1 cellular context compared by ENCODE assay signal in the genomic region with DNA sequence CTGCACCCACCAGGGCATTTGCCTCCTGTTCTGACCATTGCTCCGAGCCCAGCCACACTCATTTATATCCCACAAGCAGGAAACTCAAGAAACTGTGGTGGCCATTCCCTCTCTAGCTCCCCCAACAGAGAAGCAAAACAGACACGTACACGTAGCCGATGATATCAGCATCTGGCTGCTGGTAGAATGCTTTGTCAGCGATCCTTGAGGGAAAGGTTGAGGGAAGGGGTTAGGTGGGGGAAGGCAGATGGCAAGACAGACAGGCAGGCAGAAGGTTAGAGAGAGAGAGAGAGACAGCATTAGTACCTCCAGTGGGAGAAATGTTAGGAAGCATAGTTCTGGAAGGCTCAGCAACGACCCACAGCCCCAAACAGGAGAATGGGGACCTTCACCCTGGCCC.
TF ChIP-seq lines count a peak whose summit lies in the region.

No MANE protein-coding gene starts in this region.

TF ChIP-seq in HepG2, 621 proteins besides CTCF, POLR2A, EP300 and RAD21:
- no peak for TF ChIP-seq STAG1 (CRISPR knock-in tag; IDR thresholded peaks at IDR 0.05)
- peak; percentile 84 to 91 for TF ChIP-seq MAFK (conservative IDR thresholded peaks at IDR 0.05 in 1 of 2, IDR thresholded peaks at IDR 0.05 in 1 of 2; ENCODE audit: low read length in 2 of 2)
- TF ChIP-seq HCFC1 (IDR thresholded peaks at IDR 0.05; ENCODE audit: low read depth, low read length), result no peak
- TF ChIP-seq MAFF (IDR thresholded peaks at IDR 0.05; ENCODE audit: low read depth, low read length), result peak; percentile 85
